1 cellular context compared by ENCODE assay signal in genomic region chr10:15097011-15097812, GRCh38.
TF ChIP-seq lines count a peak whose summit lies in the region.

Gene RPP38 (plus strand): TSS chr10:15097355. CDS start chr10:15103315, 5,960 bp downstream.

TF ChIP-seq in WTC11, 78 proteins besides CTCF, POLR2A, EP300 and RAD21 (continued from another document):
- TF ChIP-seq FOXP4 (CRISPR knock-in tag; IDR thresholded peaks at IDR 0.05) = peak; percentile 32; the same call in 1 of the 2 replicates
- TF ChIP-seq GABPB1 (CRISPR knock-in tag; IDR thresholded peaks at IDR 0.05) = peak; percentile 65
- peak; percentile 62; the same call in 1 of the 2 replicates for TF ChIP-seq NFE2L1 (CRISPR knock-in tag; IDR thresholded peaks at IDR 0.05)
- TF ChIP-seq USF2 (CRISPR knock-in tag; IDR thresholded peaks at IDR 0.05) = peak; percentile 77
- peak; percentile 32; the same call in 1 of the 2 replicates for TF ChIP-seq ATF2 (CRISPR knock-in tag; IDR thresholded peaks at IDR 0.05; ENCODE audit: borderline replicate concordance, low read depth)
- peak; percentile 76; the same call in 1 of the 2 replicates for TF ChIP-seq E2F5 (CRISPR knock-in tag; IDR thresholded peaks at IDR 0.05)
- peak; percentile 80 for TF ChIP-seq SMAD3 (CRISPR knock-in tag; IDR thresholded peaks at IDR 0.05; ENCODE audit: borderline replicate concordance)
- peak; percentile 67; the same call in 1 of the 2 replicates for TF ChIP-seq USF1 (CRISPR knock-in tag; IDR thresholded peaks at IDR 0.05)
- peak; percentile 75; the same call in 1 of the 2 replicates for TF ChIP-seq PREB (CRISPR knock-in tag; IDR thresholded peaks at IDR 0.05; ENCODE audit: borderline replicate concordance)
- 0 out of 2 replicates have a peak, but pooled peaks have one; percentile 40 for TF ChIP-seq ZNF317 (CRISPR knock-in tag; IDR thresholded peaks at IDR 0.05; ENCODE audit: borderline replicate concordance, low read depth)
- TF ChIP-seq ZNF121 (CRISPR knock-in tag; IDR thresholded peaks at IDR 0.05) = no peak
- no peak for TF ChIP-seq CDX4 (CRISPR knock-in tag; IDR thresholded peaks at IDR 0.05; ENCODE audit: borderline replicate concordance)
- peak; percentile 83; the same call in 1 of the 2 replicates for TF ChIP-seq FOXK1 (CRISPR knock-in tag; IDR thresholded peaks at IDR 0.05)
- TF ChIP-seq FOXP1 (CRISPR knock-in tag; IDR thresholded peaks at IDR 0.05; ENCODE audit: borderline replicate concordance) = peak; percentile 87
- 0 out of 2 replicates have a peak, but pooled peaks have one; percentile 32 for TF ChIP-seq TEAD4 (CRISPR knock-in tag; IDR thresholded peaks at IDR 0.05)
- peak; percentile 80; the same call in 1 of the 2 replicates for TF ChIP-seq ARID4B (CRISPR knock-in tag; IDR thresholded peaks at IDR 0.05; ENCODE audit: borderline replicate concordance)
- TF ChIP-seq ATF6 (CRISPR knock-in tag; IDR thresholded peaks at IDR 0.05) = no peak
- TF ChIP-seq ZBTB21 (CRISPR knock-in tag; IDR thresholded peaks at IDR 0.05; ENCODE audit: borderline replicate concordance) = peak; percentile 81; the same call in 1 of the 2 replicates
- TF ChIP-seq ZNF416 (CRISPR knock-in tag; IDR thresholded peaks at IDR 0.05) = no peak
- peak; percentile 70 for TF ChIP-seq SP1 (CRISPR knock-in tag; conservative IDR thresholded peaks at IDR 0.05)
- peak; percentile 9; the same call in 1 of the 2 replicates for TF ChIP-seq MLX (CRISPR knock-in tag; IDR thresholded peaks at IDR 0.05)
- TF ChIP-seq HMGXB4 (CRISPR knock-in tag; IDR thresholded peaks at IDR 0.05) = peak; percentile 73; the same call in 1 of the 2 replicates
- no peak for TF ChIP-seq GTF2I (CRISPR knock-in tag; conservative IDR thresholded peaks at IDR 0.05)
TF ChIP-seq in WTC11: peak in this region for 32.
